31 cellular contexts compared by ENCODE assay signal in genomic region chr13:83753912-83754624, GRCh38.
DNase-seq lines count a peak whose midpoint lies in the region; TF ChIP-seq lines count a peak whose summit lies in the region.
"Had no signal": no experiment of that assay in that cellular context is flagged by ENCODE, and none has a peak within 500 bp of the region (broad histone marks: within the 10 kb centered on the region; RNA-seq: fewer than 3 reads in every experiment).

No MANE protein-coding gene starts in this region.

- 79 to 86% (median 80%) methylated on average over 11 of the region's 11 CpGs for WGBS in ovary, 3 donors

- H3K27ac Mint-ChIP-seq in HFFc6, result peak overlapping the region; percentile 35
- H3K27ac Mint-ChIP-seq: activated CD4-positive, alpha-beta memory T cell treated with anti-CD3 and anti-CD28 coated beads for 36 hours; activated naive CD4-positive, alpha-beta T cell treated with anti-CD3 and anti-CD28 coated beads, Interleukin-2, amount 10 ng/mL, durations not matched to agents 7 days and 5 days; CD8-positive, alpha-beta T cell; IgD-negative memory B cell; immature natural killer cell had no signal

- no peak for DNase-seq in HFFc6
- peak; percentile 66 to 70 for DNase-seq in SJSA1 (ENCODE audit: low read depth in 1 of 2, low spot score in 2 of 2)
- peak; percentile 6 to 27 for DNase-seq in fibroblast of lung (ENCODE audit: low read depth in 2 of 2)
- DNase-seq in HuH-7 (ENCODE audit: low spot score), result no peak
- DNase-seq in DMS153 treated with DMSO at 0.1 percent for 48 hours (lab: John Stamatoyannopoulos, UW; ENCODE audit: unreplicated experiment), result no peak
- no peak for DNase-seq in GDM1 (lab: John Stamatoyannopoulos, UW)
- DNase-seq in ovary, result no peak
- DNase-seq: activated CD4-positive, alpha-beta memory T cell treated with anti-CD3 and anti-CD28 coated beads for 36 hours; activated CD4-positive, CD25-positive, alpha-beta regulatory T cell treated with anti-CD3 and anti-CD28 coated beads, Interleukin-2, amount 50 U/mL, for 72 hours; activated CD8-positive, alpha-beta memory T cell treated with anti-CD3 and anti-CD28 coated beads, Interleukin-2, amount 50 U/mL, for 4 hours; activated naive CD4-positive, alpha-beta T cell treated with anti-CD3 and anti-CD28 coated beads, Interleukin-2, amount 10 ng/mL, durations not matched to agents 7 days and 5 days; amygdala; CD8-positive, alpha-beta T cell; hypothalamus; immature natural killer cell; NCI-H1092; NCI-H187 treated with DMSO at 0.1 percent for 48 hours; NCI-H2227 treated with DMSO at 0.1 percent for 48 hours; NCI-H748 treated with DMSO at 0.1 percent for 48 hours; psoas muscle; sigmoid colon; stimulated activated CD4-positive, alpha-beta T cell treated with anti-CD3 and anti-CD28 coated beads, Interleukin-15, amount 100 ng/mL, for 24 hours; stimulated activated naive CD4-positive, alpha-beta T cell; T-helper 1 cell; testis had no signal

- H3K36me3 ChIP-seq in SJSA1 (no peaks in the 10 kb centered on the region), fibroblast of lung (ENCODE audit: control insufficient read depth, insufficient read depth, low read length) (no peaks in the 10 kb centered on the region), ovary (no peaks in the 10 kb centered on the region)
- H3K36me3 ChIP-seq: cardiac muscle cell, esophagus muscularis mucosa, left lung, neutrophil, sigmoid colon had no signal

- no peak overlapping the region for H3K4me2 ChIP-seq in fibroblast of lung (ENCODE audit: extremely low read depth, insufficient read depth, low read length)

- no peak overlapping the region for H3K9ac ChIP-seq in fibroblast of lung (ENCODE audit: insufficient read depth, low read length)

- H3K4me3 ChIP-seq in SJSA1 (no peak overlapping the region), fibroblast of lung (replicated peaks in 1 of 4; ENCODE audit: control extremely low read depth in 1 of 4, insufficient read depth in 1 of 4, low read depth in 3 of 4, low read length in 4 of 4) (no peak overlapping the region), ovary (no peak overlapping the region)
- H3K4me3 ChIP-seq: cardiac muscle cell, coronary artery, esophagus muscularis mucosa, left lung, psoas muscle, sigmoid colon, testis had no signal

- H2AFZ ChIP-seq in fibroblast of lung (ENCODE audit: low read length), result no peak overlapping the region

- TF ChIP-seq POLR2A in ovary (IDR thresholded peaks at IDR 0.05), result no peak

- H3K27me3 Mint-ChIP-seq in HFFc6 (ENCODE audit: insufficient read depth), result no peaks in the 10 kb centered on the region; the same call in 1 of the 2 replicates
- H3K27me3 Mint-ChIP-seq: activated CD4-positive, alpha-beta memory T cell treated with anti-CD3 and anti-CD28 coated beads for 36 hours; activated naive CD4-positive, alpha-beta T cell treated with anti-CD3 and anti-CD28 coated beads, Interleukin-2, amount 10 ng/mL, durations not matched to agents 7 days and 5 days; IgD-negative memory B cell had no signal

- H3K4me1 Mint-ChIP-seq in HFFc6 (ENCODE audit: low read depth), result peaks cover 43% of the 10 kb centered on the region
- H3K4me1 Mint-ChIP-seq: activated naive CD4-positive, alpha-beta T cell treated with anti-CD3 and anti-CD28 coated beads, Interleukin-2, amount 10 ng/mL, durations not matched to agents 7 days and 5 days; immature natural killer cell had no signal

- intact Hi-C loops in ovary (cut with DNase I), result no loop called here

- peaks cover 42% of the 10 kb centered on the region for H3K9me3 Mint-ChIP-seq in HFFc6

- no peaks in the 10 kb centered on the region for H3K79me2 ChIP-seq in fibroblast of lung (ENCODE audit: control insufficient read depth, insufficient read depth, low read length)

- TF ChIP-seq CTCF in HFFc6 (IDR thresholded peaks at IDR 0.05) (no peak), fibroblast of lung (conservative IDR thresholded peaks at IDR 0.05 in 1 of 2, IDR thresholded peaks at IDR 0.05 in 1 of 2; ENCODE audit: low read depth in 1 of 2, low read length in 2 of 2) (no peak), ovary (IDR thresholded peaks at IDR 0.05) (no peak)

- 0 out of 2 replicates have a peak, but pooled peaks cover 10% of the 10 kb centered on the region for H3K9me3 ChIP-seq in SJSA1 (replicated peaks)
- H3K9me3 ChIP-seq in fibroblast of lung (ENCODE audit: control insufficient read depth, insufficient read depth, low read depth, low read length), result no peaks in the 10 kb centered on the region
- no peaks in the 10 kb centered on the region for H3K9me3 ChIP-seq in ovary
- H3K9me3 ChIP-seq: neutrophil, testis had no signal

- H4K20me1 ChIP-seq in fibroblast of lung (ENCODE audit: control insufficient read depth, extremely low read depth, insufficient read depth, low read length), result no peaks in the 10 kb centered on the region

- no peak overlapping the region for H3K4me3 Mint-ChIP-seq in HFFc6
- H3K4me3 Mint-ChIP-seq: activated CD4-positive, alpha-beta memory T cell treated with anti-CD3 and anti-CD28 coated beads for 36 hours; activated naive CD4-positive, alpha-beta T cell treated with anti-CD3 and anti-CD28 coated beads, Interleukin-2, amount 10 ng/mL, durations not matched to agents 7 days and 5 days; CD8-positive, alpha-beta T cell; IgD-negative memory B cell; immature natural killer cell had no signal

- H3K4me1 ChIP-seq in SJSA1 (replicated peaks) (peaks cover 27% of the 10 kb centered on the region), fibroblast of lung (ENCODE audit: control insufficient read depth, extremely low read depth, insufficient read depth, low read length) (no peaks in the 10 kb centered on the region), ovary (ENCODE audit: insufficient read depth) (no peaks in the 10 kb centered on the region)
- H3K4me1 ChIP-seq: esophagus muscularis mucosa, left lung, psoas muscle, sigmoid colon, testis had no signal

- no peaks in the 10 kb centered on the region for H3K27me3 ChIP-seq in SJSA1 (replicated peaks)
- H3K27me3 ChIP-seq in fibroblast of lung (ENCODE audit: control insufficient read depth, insufficient read depth, low read length), result no peaks in the 10 kb centered on the region
- H3K27me3 ChIP-seq in ovary, result no peaks in the 10 kb centered on the region
- H3K27me3 ChIP-seq: cardiac muscle cell, esophagus muscularis mucosa, left lung, neutrophil, sigmoid colon, testis had no signal

- H3K27ac ChIP-seq in SJSA1, result peak overlapping the region; percentile 86
- H3K27ac ChIP-seq in fibroblast of lung (ENCODE audit: insufficient read depth, low read length), result no peak overlapping the region
- H3K27ac ChIP-seq in ovary, result no peak overlapping the region
- H3K27ac ChIP-seq: cardiac muscle cell, coronary artery, esophagus muscularis mucosa, left lung, neutrophil, psoas muscle, sigmoid colon, testis had no signal

- no peak for TF ChIP-seq EP300 in ovary (IDR thresholded peaks at IDR 0.05)

- H3K36me3 Mint-ChIP-seq in HFFc6 (ENCODE audit: low read depth), result peaks cover 44% of the 10 kb centered on the region
- H3K36me3 Mint-ChIP-seq: activated CD4-positive, alpha-beta memory T cell treated with anti-CD3 and anti-CD28 coated beads for 36 hours; activated naive CD4-positive, alpha-beta T cell treated with anti-CD3 and anti-CD28 coated beads, Interleukin-2, amount 10 ng/mL, durations not matched to agents 7 days and 5 days; CD8-positive, alpha-beta T cell; IgD-negative memory B cell; immature natural killer cell had no signal

Comparison
In these comparisons a context has a peak if more than half of its experiments do, and no peak if none do; other contexts are left out.
1. DNase-seq: peak in SJSA1 (2 of 2) and fibroblast of lung (2 of 2); none in HFFc6 (single experiment), HuH-7 (single experiment), DMS153 treated with DMSO at 0.1 percent for 48 hours (single experiment), GDM1 (single experiment) and ovary (0 of 5).